Comparison of ENCODE assay signal across 2 cellular contexts in genomic region chr5:52774005-52774410, GRCh38.
TF ChIP-seq lines count a peak whose summit lies in the region.

No MANE protein-coding gene starts in this region.

TF ChIP-seq in liver, 16 proteins besides CTCF, POLR2A, EP300 and RAD21:
- TF ChIP-seq JUND (IDR thresholded peaks at IDR 0.05) (peak; percentile 44 to 46), HNF4A (conservative IDR thresholded peaks at IDR 0.05) (peak; percentile 86 to 88), RXRA (IDR thresholded peaks at IDR 0.05) (peak; percentile 75 to 82), FOXA2 (IDR thresholded peaks at IDR 0.05) (no peak), MAX (IDR thresholded peaks at IDR 0.05) (peak; percentile 43), EGR1 (IDR thresholded peaks at IDR 0.05; ENCODE audit: low read depth in 2 of 2) (no peak), ATF3 (IDR thresholded peaks at IDR 0.05) (no peak), GABPA (IDR thresholded peaks at IDR 0.05 in 1 of 2, conservative IDR thresholded peaks at IDR 0.05 in 1 of 2) (no peak), YY1 (IDR thresholded peaks at IDR 0.05) (peak; percentile 17), ZBTB33 (IDR thresholded peaks at IDR 0.05) (peak; percentile 62), TAF1 (conservative IDR thresholded peaks at IDR 0.05) (peak; percentile 58), FOXA1 (IDR thresholded peaks at IDR 0.05) (no peak), REST (IDR thresholded peaks at IDR 0.05) (peak; percentile 54), SP1 (IDR thresholded peaks at IDR 0.05) (peak; percentile 84), HNF4G (IDR thresholded peaks at IDR 0.05) (peak; percentile 57), NR2F2 (IDR thresholded peaks at IDR 0.05) (peak; percentile 63)
TF ChIP-seq in liver: peak in this region for 11.

TF ChIP-seq in HepG2, 621 proteins besides CTCF, POLR2A, EP300 and RAD21:
- TF ChIP-seq RXRA (CRISPR knock-in tag; IDR thresholded peaks at IDR 0.05) (no peak), HDAC6 (IDR thresholded peaks at IDR 0.05; ENCODE audit: low read depth, low read length) (no peak), ZNF446 (CRISPR knock-in tag; IDR thresholded peaks at IDR 0.05) (no peak), CERS6 (CRISPR knock-in tag; IDR thresholded peaks at IDR 0.05) (no peak), NCOA1 (CRISPR knock-in tag; IDR thresholded peaks at IDR 0.05) (no peak), NR2F6 (IDR thresholded peaks at IDR 0.05) (no peak), NR2F6 (CRISPR knock-in tag; IDR thresholded peaks at IDR 0.05) (no peak), YEATS2 (CRISPR knock-in tag; IDR thresholded peaks at IDR 0.05; ENCODE audit: borderline replicate concordance) (no peak), TCF7 (IDR thresholded peaks at IDR 0.05; ENCODE audit: low read depth) (no peak), ZBTB44 (CRISPR knock-in tag; IDR thresholded peaks at IDR 0.05) (no peak), FOXP1 (IDR thresholded peaks at IDR 0.05) (no peak), FOXP1 (CRISPR knock-in tag; IDR thresholded peaks at IDR 0.05) (no peak), KDM6A (CRISPR knock-in tag; IDR thresholded peaks at IDR 0.05; ENCODE audit: low read depth) (no peak), NCOA2 (CRISPR knock-in tag; IDR thresholded peaks at IDR 0.05) (no peak), BRCA1 (CRISPR knock-in tag; IDR thresholded peaks at IDR 0.05) (no peak), ZNF18 (CRISPR knock-in tag; IDR thresholded peaks at IDR 0.05; ENCODE audit: insufficient replicate concordance) (no peak), STAT6 (CRISPR knock-in tag; IDR thresholded peaks at IDR 0.05; ENCODE audit: borderline replicate concordance) (no peak), IKZF4 (CRISPR knock-in tag; IDR thresholded peaks at IDR 0.05; ENCODE audit: borderline replicate concordance, low read depth, not compliant biosample characterization) (no peak), HCFC1 (IDR thresholded peaks at IDR 0.05; ENCODE audit: low read depth, low read length) (no peak), ZNF496 (CRISPR knock-in tag; IDR thresholded peaks at IDR 0.05; ENCODE audit: insufficient replicate concordance) (no peak), ZNF260 (CRISPR knock-in tag; IDR thresholded peaks at IDR 0.05; ENCODE audit: borderline replicate concordance, low read depth) (no peak)
